Comparison of ENCODE assay signal across 28 cellular contexts in the genomic region with DNA sequence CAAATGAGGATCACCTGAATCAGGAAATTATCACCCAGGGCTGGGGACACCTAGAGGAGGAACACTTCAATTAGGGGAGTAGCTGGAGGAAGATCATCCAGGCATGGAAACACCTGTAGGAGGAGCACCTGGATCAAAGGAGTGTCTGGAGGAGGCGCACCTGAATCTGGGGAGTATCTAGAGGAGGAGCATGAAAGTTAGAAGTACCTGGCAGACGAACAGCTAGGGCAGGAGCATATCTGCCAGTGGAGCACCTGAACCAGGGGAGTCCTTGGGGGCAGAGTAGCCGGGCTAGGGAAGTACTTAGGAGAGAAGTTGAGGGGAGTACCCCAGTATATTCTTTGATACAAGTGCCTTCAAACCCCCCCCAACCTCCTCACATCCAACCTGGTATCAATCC. TPM values are rescaled to one million over a fixed set of nuclear protein-coding genes. Genes with fewer than 3 reads are reported as not detected.
DNase-seq lines count a peak whose midpoint lies in the region; ATAC-seq, FAIRE-seq and TF ChIP-seq lines count a peak whose summit lies in the region.
"Had no signal": no experiment of that assay in that cellular context is flagged by ENCODE, and none has a peak within 500 bp of the region (broad histone marks: within the 10 kb centered on the region; RNA-seq: fewer than 3 reads in every experiment).

No MANE protein-coding gene starts in this region.

- no peak overlapping the region for H3K27ac ChIP-seq in H1 (ENCODE audit: low read depth, low read length)
- peak overlapping the region; percentile 77 to 85 (median 82) for H3K27ac ChIP-seq in transverse colon
- H3K27ac ChIP-seq: KMS-11, right atrium auricular region had no signal

- no peak overlapping the region for H3K18ac ChIP-seq in H1 (ENCODE audit: extremely low read depth, low read length)

- TF ChIP-seq RAD21 in H1 (IDR thresholded peaks at IDR 0.05 in 1 of 2, conservative IDR thresholded peaks at IDR 0.05 in 1 of 2; ENCODE audit: low read depth in 2 of 2, low read length in 2 of 2): no peak

- H4K20me1 ChIP-seq in H1 (replicated peaks in 1 of 2; ENCODE audit: control insufficient read depth in 1 of 2, insufficient read depth in 2 of 2, low read length in 2 of 2): no peaks in the 10 kb centered on the region

- POLR2A ChIA-PET in H1 (lab: Charles Lee; ENCODE audit: partially characterized antibody): interaction anchor here (2.0 to 4.4 kb wide), 2 partner anchors 13 to 74 kb away, joined by 12 to 31 read pairs; a partner anchor contains a TSS

- H3K14ac ChIP-seq in H1 (ENCODE audit: insufficient read length): no peak overlapping the region

- no peaks in the 10 kb centered on the region for H3K9me3 Mint-ChIP-seq in endothelial cell (ENCODE audit: unreplicated experiment)
- H3K9me3 Mint-ChIP-seq in effector memory CD8-positive, alpha-beta T cell: no peaks in the 10 kb centered on the region
- H3K9me3 Mint-ChIP-seq: CD4-positive, CD25-positive, alpha-beta regulatory T cell; stimulated activated naive CD8-positive, alpha-beta T cell treated with anti-CD3 and anti-CD28 coated beads, Interleukin-15, amount 100 ng/mL, for 72 hours had no signal

- DNase-seq in DMS53 (lab: John Stamatoyannopoulos, UW): peak; percentile 40
- DNase-seq in DMS53 treated with DMSO at 0.1 percent for 48 hours (lab: John Stamatoyannopoulos, UW; ENCODE audit: unreplicated experiment): no peak
- DNase-seq in H1 (ENCODE audit: low read depth in 1 of 2, low spot score in 2 of 2): no peak
- DNase-seq in transverse colon: no peak
- no peak for DNase-seq in endothelial cell (ENCODE audit: low spot score)
- DNase-seq in RKO (ENCODE audit: low spot score): no peak
- no peak for DNase-seq in effector memory CD8-positive, alpha-beta T cell
- DNase-seq: activated CD4-positive, alpha-beta T cell treated with anti-CD3 and anti-CD28 coated beads for 1 hour; CD4-positive, CD25-positive, alpha-beta regulatory T cell; DMS 273 treated with DMSO at 0.1 percent for 48 hours; glutamatergic neuron; mammary epithelial cell; naive B cell; NCI-H1436; NCI-H524; RPMI8226; stimulated activated naive CD8-positive, alpha-beta T cell treated with anti-CD3 and anti-CD28 coated beads, Interleukin-15, amount 100 ng/mL, for 72 hours; T-helper 1 cell had no signal

- no peak overlapping the region for H4K8ac ChIP-seq in H1 (ENCODE audit: extremely low read depth, insufficient read depth, low read length)

- H3K9ac ChIP-seq in H1 (replicated peaks in 1 of 4; ENCODE audit: extremely low read depth in 1 of 4, low read depth in 3 of 4, low read length in 3 of 4): no peak overlapping the region
- H3K9ac ChIP-seq in mucosa of stomach (ENCODE audit: low read length): peak overlapping the region; percentile 84
- H3K9ac ChIP-seq: KMS-11 had no signal

- peak overlapping the region; percentile 90; the same call in 1 of the 2 replicates for H2BK5ac ChIP-seq in H1 (ENCODE audit: low read depth, low read length)

- peaks cover 12% of the 10 kb centered on the region for H3K4me1 Mint-ChIP-seq in endothelial cell (ENCODE audit: unreplicated experiment)
- peaks cover 0 to 4% of the 10 kb centered on the region in 2 donors for H3K4me1 Mint-ChIP-seq in effector memory CD8-positive, alpha-beta T cell (ENCODE audit: low read depth in 2 of 2)

- H2AFZ ChIP-seq in H1 (ENCODE audit: low read length): no peak overlapping the region

- no peak overlapping the region for H4K5ac ChIP-seq in H1 (ENCODE audit: insufficient read length, low read depth, low read length)

- TF ChIP-seq EP300 in H1 (IDR thresholded peaks at IDR 0.05; ENCODE audit: borderline replicate concordance in 1 of 2, low read depth in 2 of 2, low read length in 2 of 2): no peak
- no peak for TF ChIP-seq EP300 in transverse colon (IDR thresholded peaks at IDR 0.05; ENCODE audit: low read depth)

- H3K9me3 ChIP-seq in H1 (ENCODE audit: insufficient read depth in 2 of 2, low read depth in 1 of 2, low read length in 1 of 2): no peaks in the 10 kb centered on the region
- no peaks in the 10 kb centered on the region for H3K9me3 ChIP-seq in mucosa of stomach (ENCODE audit: control insufficient read depth, low read length)
- no peaks in the 10 kb centered on the region for H3K9me3 ChIP-seq in transverse colon
- H3K9me3 ChIP-seq: right atrium auricular region, tibial nerve had no signal

- H3K36me3 Mint-ChIP-seq in endothelial cell (ENCODE audit: low read depth, unreplicated experiment): no peaks in the 10 kb centered on the region
- H3K36me3 Mint-ChIP-seq in effector memory CD8-positive, alpha-beta T cell (ENCODE audit: insufficient read depth): no peaks in the 10 kb centered on the region
- H3K36me3 Mint-ChIP-seq: CD4-positive, CD25-positive, alpha-beta regulatory T cell; naive B cell had no signal

- H3K36me3 ChIP-seq in H1 (ENCODE audit: control insufficient read depth in 2 of 4, insufficient read depth in 4 of 4, low read length in 3 of 4) (no peaks in the 10 kb centered on the region), mucosa of stomach (ENCODE audit: control insufficient read depth, insufficient read depth, low read length) (peaks cover 7% of the 10 kb centered on the region), transverse colon (no peaks in the 10 kb centered on the region)
- H3K36me3 ChIP-seq: right atrium auricular region, tibial nerve had no signal

- H3K56ac ChIP-seq in H1 (replicated peaks; ENCODE audit: insufficient read length, low read depth, low read length): no peak overlapping the region

- H3K79me1 ChIP-seq in H1 (ENCODE audit: low read depth, low read length): no peaks in the 10 kb centered on the region; the same call in none of the 2 replicates

- intact Hi-C loops in transverse colon (cut with DNase I; ENCODE audit: low total_unique reads): no loop called here

- no peaks in the 10 kb centered on the region for H3K79me2 ChIP-seq in H1 (ENCODE audit: control insufficient read depth in 1 of 2, insufficient read depth in 2 of 2, low read length in 2 of 2)

- peaks cover 10% of the 10 kb centered on the region for H3K27me3 Mint-ChIP-seq in endothelial cell (ENCODE audit: unreplicated experiment)
- peaks cover 20 to 26% of the 10 kb centered on the region in 2 donors for H3K27me3 Mint-ChIP-seq in effector memory CD8-positive, alpha-beta T cell

- 88% methylated on average over 3 of the region's 3 CpGs; no CpG with 5 or more reads in 1 of the 2 experiments for WGBS in H1 (ENCODE audit: extremely low coverage in 1 of 2, insufficient coverage in 1 of 2, insufficient read length in 1 of 2, insufficient replicate concordance in 2 of 2, low coverage in 1 of 2, low lambda C conversion rate in 2 of 2, missing lambda C conversion rate in 1 of 2), 2 experiments
- WGBS in transverse colon (ENCODE audit: low coverage in 1 of 2), 2 donors: 53 to 69% methylated on average over 2 to 3 of the region's 3 CpGs

- no peak overlapping the region for H3K23ac ChIP-seq in H1 (ENCODE audit: insufficient read length)

- H2BK20ac ChIP-seq in H1 (ENCODE audit: low read length): no peak overlapping the region

- CTCF ChIA-PET in H1 (lab: Charles Lee; ENCODE audit: partially characterized antibody): interaction anchor here (0.6 to 3.8 kb wide), 9 partner anchors 10 to 370 kb away, joined by 3 to 26 read pairs (median 12); no protein-coding TSS in a partner anchor

- TF ChIP-seq CTCF in H1 (IDR thresholded peaks at IDR 0.05; ENCODE audit: control extremely low read depth in 1 of 3, insufficient read depth in 1 of 3, low read depth in 1 of 3, low read length in 3 of 3): no peak
- TF ChIP-seq CTCF in transverse colon (IDR thresholded peaks at IDR 0.05): no peak
- TF ChIP-seq CTCF in endothelial cell (IDR thresholded peaks at IDR 0.05; ENCODE audit: unreplicated experiment): no peak

- H3K4me2 ChIP-seq in H1 (ENCODE audit: insufficient read depth in 1 of 2, low read depth in 2 of 2, low read length in 2 of 2): peak overlapping the region in 1 of 2 experiments; percentile 99; a peak in 1 of 4 replicates
- H3K4me2 ChIP-seq: KMS-11 had no signal

- peaks cover 3% of the 10 kb centered on the region; the same call in 1 of the 2 replicates for H3K23me2 ChIP-seq in H1 (ENCODE audit: low read depth, low read length)

- in situ Hi-C loops in transverse colon (cut with MboI; ENCODE audit: low pct_ligation_motif_present in 1 of 4, low pct_unique_long_range_greater_than_20kb in 1 of 4, low sequenced_read_pairs in 3 of 4): no loop called here

- TF ChIP-seq POLR2A in H1 (IDR thresholded peaks at IDR 0.05; ENCODE audit: control extremely low read depth in 1 of 2, low read depth in 2 of 2, low read length in 2 of 2) (no peak), transverse colon (IDR thresholded peaks at IDR 0.05) (no peak)

- FAIRE-seq in H1 (lab: Jason Lieb, UNC): no peak
- FAIRE-seq: colon, G401.6, HTR-8/SVneo had no signal

- H2BK12ac ChIP-seq in H1 (ENCODE audit: low read depth, low read length): 0 out of 2 replicates have a peak overlapping the region, but pooled peaks have one; percentile 97

- peak overlapping the region; percentile 65; the same call in 1 of the 2 replicates for H2AK5ac ChIP-seq in H1 (ENCODE audit: low read depth, low read length)

- no peak overlapping the region for H3K4me3 Mint-ChIP-seq in endothelial cell (ENCODE audit: unreplicated experiment)
- H3K4me3 Mint-ChIP-seq in effector memory CD8-positive, alpha-beta T cell: no peak overlapping the region
- H3K4me3 Mint-ChIP-seq: naive B cell; stimulated activated naive CD8-positive, alpha-beta T cell treated with anti-CD3 and anti-CD28 coated beads, Interleukin-15, amount 100 ng/mL, for 72 hours had no signal

- no peak overlapping the region for H2BK120ac ChIP-seq in H1 (replicated peaks; ENCODE audit: low read depth, low read length)

- H3K27me3 ChIP-seq in H1 (replicated peaks in 1 of 4; ENCODE audit: control insufficient read depth in 3 of 4, extremely low read depth in 1 of 4, insufficient read depth in 3 of 4, low read length in 3 of 4): no peaks in the 10 kb centered on the region; a peak in 1 of 7 replicates
- H3K27me3 ChIP-seq in mucosa of stomach (ENCODE audit: control insufficient read depth, insufficient read depth, low read length): peaks cover 6% of the 10 kb centered on the region
- no peaks in the 10 kb centered on the region for H3K27me3 ChIP-seq in transverse colon
- H3K27me3 ChIP-seq: right atrium auricular region, tibial nerve had no signal

- H3K27ac Mint-ChIP-seq in endothelial cell (ENCODE audit: unreplicated experiment): no peak overlapping the region
- no peak overlapping the region for H3K27ac Mint-ChIP-seq in effector memory CD8-positive, alpha-beta T cell
- H3K27ac Mint-ChIP-seq: CD4-positive, CD25-positive, alpha-beta regulatory T cell; naive B cell had no signal

- H2BK15ac ChIP-seq in H1 (ENCODE audit: low read length): no peak overlapping the region

- H4K91ac ChIP-seq in H1 (replicated peaks; ENCODE audit: insufficient read length, low read length): no peak overlapping the region

- H3K4me3 ChIP-seq in H1 (ENCODE audit: extremely low read depth in 1 of 4, insufficient read depth in 2 of 4, low read depth in 3 of 4, low read length in 4 of 4): no peak overlapping the region
- peak overlapping the region; percentile 96 for H3K4me3 ChIP-seq in mucosa of stomach (ENCODE audit: low read length)
- H3K4me3 ChIP-seq in transverse colon: peak overlapping the region in 2 of 4 donors; percentile 37 to 47
- H3K4me3 ChIP-seq: right atrium auricular region had no signal

- no peak overlapping the region for H3K4ac ChIP-seq in H1 (replicated peaks; ENCODE audit: insufficient read length, low read depth, low read length)

- ATAC-seq in effector memory CD8-positive, alpha-beta T cell (replicated peaks): no peak
- ATAC-seq: stimulated activated naive CD8-positive, alpha-beta T cell treated with anti-CD3 and anti-CD28 coated beads, Interleukin-15, amount 100 ng/mL, for 72 hours had no signal

- H3K4me1 ChIP-seq in H1 (replicated peaks in 1 of 4; ENCODE audit: control insufficient read depth in 3 of 4, insufficient read depth in 4 of 4, low read length in 3 of 4) (peaks cover 0 to 15% (median 12%) of the 10 kb centered on the region in 4 experiments; a peak in 6 of 7 replicates), mucosa of stomach (ENCODE audit: control insufficient read depth, insufficient read depth, low read length) (peaks cover 37% of the 10 kb centered on the region), transverse colon (peaks cover 0 to 13% (median 7%) of the 10 kb centered on the region in 4 donors)
- H3K4me1 ChIP-seq: right atrium auricular region, tibial nerve had no signal

RNA-seq across cellular contexts. Expression of a gene that starts 1.3 kb away (rescaled TPM):
- 10.6 and 12.0 TPM in 2 replicates for total RNA-seq in H1 (2021; fragmentation: NEBNext Ultra II Directional; extraction: Animal tissue kit (Norgen Biotek cat#: 25700))
- 27.9 and 29.9 TPM in 2 replicates for polyA plus RNA-seq in H1 (2011; rRNA removed)
- polyA plus RNA-seq in H1 (2011; cell fraction: cytosol; rRNA removed): 25.0 TPM
- polyA plus RNA-seq in H1 (2011; cell fraction: nucleus; rRNA removed): 10.0 TPM
- 10.1 to 12.6 TPM (median 10.7 TPM) in 4 replicates for polyA plus RNA-seq in H1 (2012, experiment 1 of 2)
- 13.0 TPM for polyA plus RNA-seq in H1 (2012, experiment 2 of 2)
- 13.8 TPM for polyA plus RNA-seq in H1 (2013, experiment 1 of 2)
- polyA plus RNA-seq in H1 (2013, experiment 2 of 2): 16.0 TPM
- 14.1 and 15.4 TPM in 2 replicates for polyA minus RNA-seq in H1 (2011; rRNA and poly(A)+ RNA removed)
- 5.4 TPM for polyA minus RNA-seq in H1 (2011; cell fraction: cytosol; rRNA and poly(A)+ RNA removed)
- polyA minus RNA-seq in H1 (2011; cell fraction: nucleus; rRNA and poly(A)+ RNA removed): 5.0 TPM
- total RNA-seq in transverse colon (100 to 1,000 TPM in 1 of 4 donors, 10 to 100 TPM in 3; 43.8 to 100 (median 57.6) TPM), endothelial cell (ENCODE audit: unreplicated experiment) (not detected)
- total RNA-seq: CD4-positive, CD25-positive, alpha-beta regulatory T cell; omental fat pad; right atrium auricular region; SK-MEL-5; tibial nerve had no signal
- polyA plus RNA-seq: CD4-positive, CD25-positive, alpha-beta regulatory T cell had no signal

RNA-seq across cellular contexts. Expression of a gene that starts 14.3 kb away (rescaled TPM):
- 24.6 and 26.5 TPM in 2 replicates for total RNA-seq in H1 (2021; fragmentation: NEBNext Ultra II Directional; extraction: Animal tissue kit (Norgen Biotek cat#: 25700))
- 46.7 and 54.2 TPM in 2 replicates for polyA plus RNA-seq in H1 (2011; rRNA removed)
- polyA plus RNA-seq in H1 (2011; cell fraction: cytosol; rRNA removed): 46.6 TPM
- polyA plus RNA-seq in H1 (2011; cell fraction: nucleus; rRNA removed): 76.7 TPM
- 14.5 to 42.9 TPM (median 25.8 TPM) in 4 replicates for polyA plus RNA-seq in H1 (2012, experiment 1 of 2)
- polyA plus RNA-seq in H1 (2012, experiment 2 of 2): 26.3 TPM
- polyA plus RNA-seq in H1 (2013, experiment 1 of 2): 15.4 TPM
- polyA plus RNA-seq in H1 (2013, experiment 2 of 2): 16.1 TPM
- polyA minus RNA-seq in H1 (2011; rRNA and poly(A)+ RNA removed): 22.8 and 31.0 TPM in 2 replicates
- polyA minus RNA-seq in H1 (2011; cell fraction: cytosol; rRNA and poly(A)+ RNA removed): 25.0 TPM
- polyA minus RNA-seq in H1 (2011; cell fraction: nucleus; rRNA and poly(A)+ RNA removed): 20.6 TPM
- total RNA-seq in transverse colon: 10 to 100 TPM; 19.7 to 66.8 (median 51.2) TPM
- total RNA-seq in endothelial cell (ENCODE audit: unreplicated experiment): 2.7 TPM
- total RNA-seq: CD4-positive, CD25-positive, alpha-beta regulatory T cell; SK-MEL-5 had no signal
- polyA plus RNA-seq: CD4-positive, CD25-positive, alpha-beta regulatory T cell had no signal

RNA-seq across cellular contexts. Expression of a gene that starts 16.7 kb away (rescaled TPM):
- total RNA-seq in H1 (2021; fragmentation: NEBNext Ultra II Directional; extraction: Animal tissue kit (Norgen Biotek cat#: 25700)): 2.2 and 2.7 TPM in 2 replicates
- polyA plus RNA-seq in H1 (2011; rRNA removed): 0.74 and 1.5 TPM in 2 replicates
- polyA plus RNA-seq in H1 (2011; cell fraction: cytosol; rRNA removed): 1.2 TPM
- polyA plus RNA-seq in H1 (2011; cell fraction: nucleus; rRNA removed): 3.8 TPM
- polyA plus RNA-seq in H1 (2012, experiment 1 of 2): 1.1 to 1.7 TPM (median 1.6 TPM) in 4 replicates
- 1.4 TPM for polyA plus RNA-seq in H1 (2012, experiment 2 of 2)
- 5.6 TPM for polyA plus RNA-seq in H1 (2013, experiment 1 of 2)
- polyA plus RNA-seq in H1 (2013, experiment 2 of 2): 4.5 TPM
- 1.7 and 1.9 TPM in 2 replicates for polyA minus RNA-seq in H1 (2011; rRNA and poly(A)+ RNA removed)
- 5.9 TPM for polyA minus RNA-seq in H1 (2011; cell fraction: cytosol; rRNA and poly(A)+ RNA removed)
- 3.0 TPM for polyA minus RNA-seq in H1 (2011; cell fraction: nucleus; rRNA and poly(A)+ RNA removed)
- 1 to 10 TPM; 2.4 to 7.8 (median 5.3) TPM for total RNA-seq in transverse colon
- 643 TPM for total RNA-seq in endothelial cell (ENCODE audit: unreplicated experiment)
- total RNA-seq: mammary epithelial cell had no signal
- polyA plus RNA-seq: CD4-positive, CD25-positive, alpha-beta regulatory T cell; mammary epithelial cell had no signal

RNA-seq across cellular contexts. Expression of a gene that starts 53.6 kb away (rescaled TPM):
- total RNA-seq in H1 (2021; fragmentation: NEBNext Ultra II Directional; extraction: Animal tissue kit (Norgen Biotek cat#: 25700)): not detected in 2 replicates
- polyA plus RNA-seq in H1 (2011; rRNA removed): 0.08 and 0.11 TPM in 2 replicates
- polyA plus RNA-seq in H1 (2011; cell fraction: cytosol; rRNA removed): not detected
- polyA plus RNA-seq in H1 (2011; cell fraction: nucleus; rRNA removed): 0.07 TPM
- 0.27 to 0.55 TPM (median 0.43 TPM) in 3 of 4 replicates, not detected in the other for polyA plus RNA-seq in H1 (2012, experiment 1 of 2)
- polyA plus RNA-seq in H1 (2012, experiment 2 of 2): not detected
- 0.04 TPM for polyA plus RNA-seq in H1 (2013, experiment 1 of 2)
- polyA plus RNA-seq in H1 (2013, experiment 2 of 2): 0.09 TPM
- 0.15 TPM in 1 of 2 replicates, not detected in the other for polyA minus RNA-seq in H1 (2011; rRNA and poly(A)+ RNA removed)
- not detected for polyA minus RNA-seq in H1 (2011; cell fraction: cytosol; rRNA and poly(A)+ RNA removed)
- not detected for polyA minus RNA-seq in H1 (2011; cell fraction: nucleus; rRNA and poly(A)+ RNA removed)
- under 1 TPM in 1 of 4 donors, not detected in 3; 0.32 TPM for total RNA-seq in transverse colon
- total RNA-seq in endothelial cell (ENCODE audit: unreplicated experiment): 6.2 TPM
- total RNA-seq: kidney epithelial cell, SK-MEL-5 had no signal
- polyA plus RNA-seq: CD4-positive, CD25-positive, alpha-beta regulatory T cell had no signal

Comparison
In these comparisons a context has a peak if more than half of its experiments do, and no peak if none do; other contexts are left out.
1. RNA of a gene that starts 1.3 kb away (total RNA-seq): 43.8 to 100 TPM in transverse colon and 10.6 to 12.0 TPM in H1; not detected in endothelial cell (single experiment); every median in the first group is over 10 times any median in the second.
2. RNA of a gene that starts 16.7 kb away (total RNA-seq): 643 TPM in endothelial cell (single experiment); 2.4 to 7.8 TPM in transverse colon and 2.2 to 2.7 TPM in H1; every median in the first group is over 10 times any median in the second.